In the genomic region with DNA sequence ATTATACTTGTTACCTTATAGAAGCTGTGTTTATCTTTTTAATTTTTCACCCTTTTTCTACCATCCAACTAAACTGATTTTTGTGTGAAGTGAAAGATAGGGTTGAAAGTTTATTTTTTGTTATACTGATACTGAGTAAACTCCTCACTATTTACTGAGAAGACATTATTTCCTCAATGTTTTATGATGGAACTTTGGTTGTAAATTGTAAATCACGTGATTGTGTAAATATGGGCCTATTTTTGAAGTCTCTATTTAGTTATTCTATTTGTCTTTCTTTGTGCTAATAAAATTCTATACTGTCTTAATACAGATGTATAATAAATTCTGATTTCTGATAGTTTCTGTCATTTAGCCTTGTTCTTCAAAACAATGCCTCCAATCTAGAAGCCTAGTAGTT, we compare ENCODE assay signal across 7 cellular contexts.
"Had no signal": no experiment of that assay in that cellular context is flagged by ENCODE, and none has a peak within 500 bp of the region (broad histone marks: within the 10 kb centered on the region; RNA-seq: fewer than 3 reads in every experiment).

No MANE protein-coding gene starts in this region.

- H3K9me3 Mint-ChIP-seq: GM23338, H9 had no signal

- H3K27ac Mint-ChIP-seq: GM23338, H9, IgD-negative memory B cell had no signal

- H3K36me3 Mint-ChIP-seq: IgD-negative memory B cell had no signal

- H3K27me3 Mint-ChIP-seq: IgD-negative memory B cell had no signal

- H3K4me1 Mint-ChIP-seq: H9, IgD-negative memory B cell had no signal

- ATAC-seq: GM23338 had no signal

- H3K4me3 ChIP-seq: GM23338 had no signal

- DNase-seq: H9, HCEC 1CT had no signal

- H3K4me3 Mint-ChIP-seq: GM23338, H9, IgD-negative memory B cell had no signal

- H2AFZ ChIP-seq: GM23338 had no signal

- FAIRE-seq: H1, H54, HTR-8/SVneo had no signal

- H3K4me2 ChIP-seq: GM23338 had no signal
